In the genomic region with DNA sequence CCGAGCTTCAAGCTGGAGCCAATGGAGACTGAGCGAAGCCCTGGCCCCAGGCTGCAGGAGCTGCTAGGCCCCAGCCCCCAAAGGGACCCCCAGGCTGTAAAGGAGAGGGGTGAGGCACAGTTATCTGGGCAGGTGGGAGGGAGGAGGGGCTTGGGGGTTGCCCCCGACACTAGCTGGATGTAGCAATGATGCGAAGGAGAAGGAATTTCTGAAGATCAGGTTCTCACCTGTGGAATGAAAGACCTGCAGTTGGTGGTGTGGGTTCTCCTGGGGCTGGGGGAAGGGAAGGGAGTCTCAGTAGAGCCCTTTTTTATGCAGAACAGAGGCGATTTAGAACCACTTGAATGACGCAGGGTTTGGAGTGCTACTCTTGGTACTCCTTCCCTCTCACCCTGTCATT, we compare ENCODE assay signal across 10 cellular contexts. TPM values are rescaled to one million over a fixed set of nuclear protein-coding genes. Genes with fewer than 3 reads are reported as not detected.
DNase-seq lines count a peak whose midpoint lies in the region; ATAC-seq and TF ChIP-seq lines count a peak whose summit lies in the region.
"Had no signal": no experiment of that assay in that cellular context is flagged by ENCODE, and none has a peak within 500 bp of the region (broad histone marks: within the 10 kb centered on the region; RNA-seq: fewer than 3 reads in every experiment).

No MANE protein-coding gene starts in this region.

- H3K27me3 ChIP-seq in heart left ventricle (no peaks in the 10 kb centered on the region), adipocyte (replicated peaks; ENCODE audit: control insufficient read depth, insufficient read depth, low read length) (no peaks in the 10 kb centered on the region), left lung (no peaks in the 10 kb centered on the region), upper lobe of left lung (no peaks in the 10 kb centered on the region)

- no peak for TF ChIP-seq CTCF in heart left ventricle (IDR thresholded peaks at IDR 0.05)
- TF ChIP-seq CTCF in left lung (IDR thresholded peaks at IDR 0.05) = no peak
- no peak for TF ChIP-seq CTCF in upper lobe of left lung (IDR thresholded peaks at IDR 0.05)

- intact Hi-C loops in heart left ventricle (cut with DNase I) = loop anchor here in 4 of 10 donors (10.0 kb wide), 3 partner anchors 50 to 220 kb away; partner anchors contain the start of genes CLUAP1 (in 2 of the 4) and ZNF200 (in 1 of the 4)
- intact Hi-C loops in cardiac septum (cut with DNase I) = no loop called here
- intact Hi-C loops in left lung (cut with DNase I) = no loop called here

- H3K27ac ChIP-seq in heart left ventricle (no peak overlapping the region), left lung (no peak overlapping the region), upper lobe of left lung (no peak overlapping the region)

- H3K4me1 ChIP-seq in heart left ventricle = peaks cover 0 to 30% (median 24%) of the 10 kb centered on the region in 12 donors
- H3K4me1 ChIP-seq in adipocyte (ENCODE audit: control insufficient read depth, insufficient read depth, low read length) = peaks cover 19% of the 10 kb centered on the region
- H3K4me1 ChIP-seq in left lung = peaks cover 13 to 37% of the 10 kb centered on the region in 2 donors
- peaks cover 16 to 37% (median 23%) of the 10 kb centered on the region in 4 donors for H3K4me1 ChIP-seq in upper lobe of left lung

- ATAC-seq in heart left ventricle (no peak), left lung (no peak), upper lobe of left lung (ENCODE audit: low FRiP score in 2 of 2) (no peak), HG02610 (IDR thresholded peaks at IDR 0.05; ENCODE audit: unreplicated experiment) (no peak)

- no peak overlapping the region for H3K9ac ChIP-seq in adipocyte (ENCODE audit: low read length)

- no peak for TF ChIP-seq EP300 in upper lobe of left lung (IDR thresholded peaks at IDR 0.05)

- no peak for TF ChIP-seq POLR2A in heart left ventricle (IDR thresholded peaks at IDR 0.05)
- TF ChIP-seq POLR2A in upper lobe of left lung (IDR thresholded peaks at IDR 0.05) = no peak

- WGBS in heart left ventricle, 4 donors = 73 to 84% (median 78%) methylated on average over 6 of the region's 6 CpGs
- WGBS in upper lobe of left lung, 2 donors = 83 to 86% methylated on average over 6 of the region's 6 CpGs

- H3K9me3 ChIP-seq in heart left ventricle (peaks cover 0 to 56% (median 32%) of the 10 kb centered on the region in 12 donors), adipocyte (ENCODE audit: control insufficient read depth, low read length) (peaks cover 21% of the 10 kb centered on the region), left lung (peaks cover 0 to 34% of the 10 kb centered on the region in 2 donors), upper lobe of left lung (peaks cover 22 to 36% (median 29%) of the 10 kb centered on the region in 4 donors)

- H3K36me3 ChIP-seq in heart left ventricle (peaks cover 6 to 55% (median 43%) of the 10 kb centered on the region in 9 donors), adipocyte (ENCODE audit: control insufficient read depth, insufficient read depth, low read length, severe bottlenecking) (peaks cover 37% of the 10 kb centered on the region), left lung (peaks cover 7 to 53% of the 10 kb centered on the region in 2 donors), upper lobe of left lung (peaks cover 15 to 50% (median 34%) of the 10 kb centered on the region in 4 donors)

- H3K4me3 ChIP-seq in heart left ventricle (peak overlapping the region in 9 of 12 donors; percentile 75 to 99 (median 93)), adipocyte (ENCODE audit: low read length) (peak overlapping the region; percentile 99), left lung (peak overlapping the region; percentile 77 to 98), upper lobe of left lung (peak overlapping the region in 3 of 4 donors; percentile 86 to 99 (median 88))

- DNase-seq in heart left ventricle (no peak), cardiac septum (ENCODE audit: low spot score) (no peak), adipocyte (ENCODE audit: low read depth) (no peak), left lung (no peak), upper lobe of left lung (no peak), NCI-H128 (lab: John Stamatoyannopoulos, UW; ENCODE audit: unreplicated experiment) (no peak)
- no peak for DNase-seq in activated effector memory CD4-positive, alpha-beta T cell treated with Interleukin-2 at 50 U/mL for 16 hours
- DNase-seq: amniotic stem cell, SHP77 treated with DMSO at 0.1 percent for 48 hours had no signal

RNA-seq across cellular contexts. Expression of gene ZNF263, which starts 1.8 kb away (rescaled TPM):
- total RNA-seq in heart left ventricle (10 to 100 TPM in 4 of 9 donors, 1 to 10 TPM in 5; 6.4 to 18.7 (median 9.6) TPM), cardiac septum (11.3 TPM), left lung (10 to 100 TPM; 18.5 to 18.9 TPM), upper lobe of left lung (10 to 100 TPM; 19.6 to 48.2 (median 32.2) TPM)
- 10 to 100 TPM in 1 of 2 donors, 1 to 10 TPM in 1; 5.3 to 16.6 TPM for polyA plus RNA-seq in heart left ventricle

RNA-seq across cellular contexts. Expression of gene TIGD7, which starts 20.1 kb away (rescaled TPM):
- total RNA-seq in heart left ventricle = 10 to 100 TPM in 1 of 9 donors, 1 to 10 TPM in 8; 4.6 to 10.4 (median 8.2) TPM
- polyA plus RNA-seq in heart left ventricle = 1 to 10 TPM; 2.9 to 7.4 TPM
- total RNA-seq in cardiac septum = 8.2 TPM
- total RNA-seq in left lung = 1 to 10 TPM; 3.4 to 6.3 TPM
- 1 to 10 TPM; 1.3 to 6.0 (median 4.0) TPM for total RNA-seq in upper lobe of left lung

RNA-seq across cellular contexts. Expression of gene ZNF75A, which starts 20.2 kb away (rescaled TPM):
- 10 to 100 TPM; 13.3 to 27.3 (median 18.1) TPM for total RNA-seq in heart left ventricle
- 10 to 100 TPM; 12.3 to 22.0 TPM for polyA plus RNA-seq in heart left ventricle
- total RNA-seq in cardiac septum = 21.3 TPM
- total RNA-seq in left lung = 10 to 100 TPM; 20.3 to 26.8 TPM
- 10 to 100 TPM; 21.5 to 69.1 (median 25.9) TPM for total RNA-seq in upper lobe of left lung

RNA-seq across cellular contexts. Expression of gene MEFV, which starts 28.7 kb away (rescaled TPM):
- total RNA-seq in heart left ventricle (1 to 10 TPM in 4 of 9 donors, under 1 TPM in 5; 0.39 to 4.3 (median 0.91) TPM), cardiac septum (1.00 TPM), left lung (10 to 100 TPM in 1 of 2 donors, 1 to 10 TPM in 1; 2.4 to 21.4 TPM), upper lobe of left lung (10 to 100 TPM in 5 of 6 donors, 1 to 10 TPM in 1; 9.1 to 18.9 (median 12.3) TPM)
- under 1 TPM; 0.23 to 0.33 TPM for polyA plus RNA-seq in heart left ventricle

RNA-seq across cellular contexts. Expression of gene ZNF200, which starts 50.2 kb away (rescaled TPM):
- total RNA-seq in heart left ventricle (1 to 10 TPM; 4.8 to 8.7 (median 6.5) TPM), cardiac septum (5.3 TPM), left lung (10 to 100 TPM in 1 of 2 donors, 1 to 10 TPM in 1; 6.7 to 10.5 TPM), upper lobe of left lung (1 to 10 TPM; 6.4 to 9.5 (median 7.8) TPM)
- 1 to 10 TPM; 2.7 to 4.7 TPM for polyA plus RNA-seq in heart left ventricle
